In genomic region chr17:42667088-42667951, GRCh38 we compare ENCODE assay signal across 1 cellular context.
TF ChIP-seq lines count a peak whose summit lies in the region.

No MANE protein-coding gene starts in this region.

TF ChIP-seq in HCT116, 20 proteins besides CTCF, POLR2A, EP300 and RAD21 (continued from another document):
- TF ChIP-seq REST (IDR thresholded peaks at IDR 0.05; ENCODE audit: low read depth) (no peak), SRF (IDR thresholded peaks at IDR 0.05; ENCODE audit: low read depth) (no peak)
